ENCODE assay signal across 7 cellular contexts in the genomic region with DNA sequence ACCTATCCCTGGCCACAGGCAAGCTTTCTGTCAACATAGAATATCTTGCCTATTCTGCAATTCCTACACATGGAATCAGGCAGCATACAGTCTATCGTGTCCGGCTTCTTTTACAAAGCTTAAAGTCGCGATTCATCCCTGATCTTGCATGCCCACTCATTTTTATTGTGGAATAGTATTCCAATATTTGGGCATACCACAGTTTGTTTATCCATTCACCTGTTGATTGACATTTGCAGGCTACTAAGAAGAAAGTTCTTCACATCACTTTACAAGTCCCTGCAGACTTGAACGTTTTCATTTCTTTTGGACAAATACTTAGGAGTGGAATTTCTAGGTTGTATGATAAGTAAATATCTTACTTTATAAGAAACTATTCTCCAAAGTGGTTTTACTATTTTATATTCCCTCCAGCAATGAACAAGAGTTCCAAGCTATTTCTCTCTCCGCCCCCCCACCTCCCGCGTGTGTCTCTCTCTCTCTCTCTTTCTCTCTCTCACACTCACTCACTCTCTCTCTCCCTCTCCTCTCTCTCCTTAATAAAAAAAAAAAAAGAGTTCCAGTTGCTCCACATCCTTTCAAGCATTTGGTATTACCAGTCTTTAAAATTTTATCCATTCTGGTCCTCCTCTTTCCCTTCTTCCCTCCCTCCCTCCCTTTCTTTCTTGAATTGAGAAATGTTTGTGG. TPM values are rescaled to one million over a fixed set of nuclear protein-coding genes. Genes with fewer than 3 reads are reported as not detected.
DNase-seq lines count a peak whose midpoint lies in the region; ATAC-seq and TF ChIP-seq lines count a peak whose summit lies in the region.

No MANE protein-coding gene starts in this region.

- H3K4me3 ChIP-seq in H7 (ENCODE audit: insufficient read depth, low read depth, low read length) (peak overlapping the region; percentile 60), iPS-15b (ENCODE audit: low read depth, low read length) (peak overlapping the region; percentile 62), stomach smooth muscle (ENCODE audit: low read length in 2 of 2) (peak overlapping the region; percentile 74 to 91), Peyer's patch (peak overlapping the region in 1 of 4 donors; percentile 73)

- TF ChIP-seq CTCF in Peyer's patch (IDR thresholded peaks at IDR 0.05), result no peak

- no peaks in the 10 kb centered on the region for H3K9me3 ChIP-seq in iPS-15b (ENCODE audit: control insufficient read depth, insufficient read depth, low read length)
- H3K9me3 ChIP-seq in stomach smooth muscle (ENCODE audit: control insufficient read depth in 2 of 2, low read length in 2 of 2), result no peaks in the 10 kb centered on the region
- H3K9me3 ChIP-seq in Peyer's patch, result no peaks in the 10 kb centered on the region

- H3K27me3 ChIP-seq in H7 (ENCODE audit: control insufficient read depth, insufficient read depth, low read length), result peaks cover 29% of the 10 kb centered on the region
- H3K27me3 ChIP-seq in iPS-15b (ENCODE audit: control insufficient read depth, insufficient read depth, low read length), result peaks cover 22% of the 10 kb centered on the region
- H3K27me3 ChIP-seq in stomach smooth muscle (ENCODE audit: control insufficient read depth in 1 of 2, insufficient read depth in 2 of 2, low read length in 2 of 2), result no peaks in the 10 kb centered on the region
- H3K27me3 ChIP-seq in Peyer's patch, result no peaks in the 10 kb centered on the region

- TF ChIP-seq POLR2A in Peyer's patch (IDR thresholded peaks at IDR 0.05), result no peak

- ATAC-seq in SK-N-SH treated with all-trans-retinoic acid at 6 μM for 48 hours (no peak), GM21423 (IDR thresholded peaks at IDR 0.05; ENCODE audit: unreplicated experiment) (no peak)

- H3K9ac ChIP-seq in iPS-15b (ENCODE audit: low read depth, low read length), result no peak overlapping the region
- H3K9ac ChIP-seq in stomach smooth muscle (ENCODE audit: low read length in 2 of 2), result peak overlapping the region in 1 of 2 donors; percentile 61

- H3K4me1 ChIP-seq in iPS-15b (ENCODE audit: control insufficient read depth, insufficient read depth, low read length) (peaks cover 13% of the 10 kb centered on the region), stomach smooth muscle (ENCODE audit: control insufficient read depth, insufficient read depth, low read length) (peaks cover 26% of the 10 kb centered on the region), Peyer's patch (peaks cover 0 to 9% (median 0%) of the 10 kb centered on the region in 4 donors)

- no peaks in the 10 kb centered on the region for H3K36me3 ChIP-seq in H7 (replicated peaks; ENCODE audit: control insufficient read depth, insufficient read depth, low read length)
- H3K36me3 ChIP-seq in iPS-15b (ENCODE audit: control insufficient read depth, insufficient read depth, low read length), result no peaks in the 10 kb centered on the region
- no peaks in the 10 kb centered on the region for H3K36me3 ChIP-seq in stomach smooth muscle (ENCODE audit: control insufficient read depth in 2 of 2, insufficient read depth in 2 of 2, low read length in 2 of 2)
- H3K36me3 ChIP-seq in Peyer's patch, result no peaks in the 10 kb centered on the region

- no peak for DNase-seq in H7
- DNase-seq in central memory CD4-positive, alpha-beta T cell, result no peak
- no peak for DNase-seq in Peyer's patch

- H3K27ac ChIP-seq in stomach smooth muscle (ENCODE audit: low read length) (peak overlapping the region; percentile 81), Peyer's patch (peak overlapping the region in 1 of 4 donors; percentile 74)

TF ChIP-seq in SK-N-SH treated with all-trans-retinoic acid at 6 μM for 48 hours, 23 proteins besides CTCF, POLR2A, EP300 and RAD21:
- TF ChIP-seq ZNF8 (CRISPR knock-in tag; IDR thresholded peaks at IDR 0.05) (peak; percentile 86), BACH2 (CRISPR knock-in tag; IDR thresholded peaks at IDR 0.05; ENCODE audit: borderline replicate concordance) (no peak)
TF ChIP-seq in SK-N-SH treated with all-trans-retinoic acid at 6 μM for 48 hours: peak in this region for 1.

RNA-seq across cellular contexts. Expression of gene PLCB1, which starts 1.1 kb away (rescaled TPM):
- total RNA-seq in H7 (2014; rRNA removed; shearing (Covaris generic)), result 5.8 and 13.3 TPM in 2 replicates
- total RNA-seq in Peyer's patch, result 10 to 100 TPM in 2 of 4 donors, 1 to 10 TPM in 2; 7.2 to 28.1 (median 9.6) TPM
